8 cellular contexts compared by ENCODE assay signal in the genomic region with DNA sequence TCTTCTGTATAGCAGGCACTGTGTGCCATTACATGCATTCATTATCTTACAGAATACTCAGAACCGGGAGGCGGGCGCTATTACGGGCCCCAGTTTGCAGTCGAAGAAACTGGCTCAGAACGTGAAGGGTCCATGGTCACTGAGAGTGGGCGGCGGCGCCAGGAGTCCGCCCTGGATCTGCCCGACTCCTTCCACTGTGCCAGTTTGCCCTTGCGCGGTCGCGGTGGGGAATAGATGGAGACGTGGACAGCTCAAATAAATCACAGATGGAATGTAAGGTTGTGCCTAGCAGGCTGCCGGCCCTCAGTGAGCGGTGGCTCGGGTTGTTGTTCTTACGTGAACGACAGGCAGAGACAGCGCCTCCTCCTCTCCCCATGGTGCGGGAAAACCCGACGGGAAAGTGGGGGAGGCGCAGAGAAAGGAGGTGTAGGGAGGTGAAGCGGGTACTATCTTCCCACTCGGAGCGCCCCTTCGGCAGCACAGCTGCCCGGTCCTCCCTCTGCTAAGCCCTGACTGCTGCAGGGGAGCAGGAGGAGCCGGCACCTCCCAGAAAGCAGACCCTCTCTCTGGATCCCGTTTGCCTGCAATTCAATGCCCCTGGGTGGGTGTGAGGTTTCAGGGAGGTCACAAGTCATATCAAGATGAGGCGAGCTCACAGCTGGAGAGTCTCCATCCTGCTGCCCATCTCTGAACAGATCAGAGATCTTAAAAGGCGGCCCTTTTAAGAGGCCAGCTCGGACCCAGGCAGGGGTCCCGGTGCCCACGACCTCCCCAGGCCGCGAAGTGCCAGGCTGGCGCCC. TPM values are rescaled to one million over a fixed set of nuclear protein-coding genes. Genes with fewer than 3 reads are reported as not detected.
DNase-seq lines count a peak whose midpoint lies in the region; ATAC-seq, FAIRE-seq and TF ChIP-seq lines count a peak whose summit lies in the region.

No MANE protein-coding gene starts in this region.

- intact Hi-C loops in ovary (cut with DNase I): loop anchor here in 3 of 4 donors (10.0 kb wide), 2 partner anchors 161 to 171 kb away; no protein-coding TSS in a partner anchor

- ATAC-seq in GM21576 (IDR thresholded peaks at IDR 0.05; ENCODE audit: unreplicated experiment): no peak

- peaks cover 4% of the 10 kb centered on the region for H3K27me3 ChIP-seq in ovary

- TF ChIP-seq POLR2A in NB4 (IDR thresholded peaks at IDR 0.05; ENCODE audit: extremely low read depth, insufficient read length) (no peak), ovary (IDR thresholded peaks at IDR 0.05) (no peak)

- no peak overlapping the region for H3K27ac ChIP-seq in ovary

- H3K36me3 ChIP-seq in ovary: no peaks in the 10 kb centered on the region

- no peak for TF ChIP-seq CTCF in NB4 (IDR thresholded peaks at IDR 0.05; ENCODE audit: low read depth, low read length)
- TF ChIP-seq CTCF in ovary (IDR thresholded peaks at IDR 0.05): no peak

- H3K4me1 ChIP-seq in ovary (ENCODE audit: insufficient read depth): peaks cover 6% of the 10 kb centered on the region

- no peak for TF ChIP-seq EP300 in ovary (IDR thresholded peaks at IDR 0.05)

- DNase-seq in DMS153 treated with DMSO at 0.1 percent for 48 hours (lab: John Stamatoyannopoulos, UW; ENCODE audit: unreplicated experiment): peak; percentile 64
- DNase-seq in NB4 (ENCODE audit: low read depth): peak; percentile 47
- DNase-seq in activated T-cell treated with anti-CD3 and anti-CD28 coated beads, Interleukin-2, amount 50 U/mL, for 48 hours: peak; percentile 60 to 65
- DNase-seq in globus pallidus (ENCODE audit: low spot score): peak; percentile 80
- DNase-seq in ovary: peak in 1 of 5 donors; percentile 26
- DNase-seq in RCC 7860 (ENCODE audit: low spot score): no peak
- DNase-seq in cortex of kidney (lab: John Stamatoyannopoulos, UW): no peak

- H3K4me3 ChIP-seq in NB4 (ENCODE audit: low read depth, low read length): peak overlapping the region; percentile 14
- peak overlapping the region; percentile 31 for H3K4me3 ChIP-seq in ovary

- H3K9me3 ChIP-seq in ovary: no peaks in the 10 kb centered on the region

- WGBS in ovary, 3 donors: 1 to 2% (median 2%) methylated on average over 41 of the region's 41 CpGs

- FAIRE-seq in RCC 7860 (lab: Jason Lieb, UNC): no peak

RNA-seq across cellular contexts. Expression of a gene that starts 1.1 kb away (rescaled TPM):
- 1 to 10 TPM in 4 of 7 donors, under 1 TPM in 3; 0.30 to 5.7 (median 1.7) TPM for total RNA-seq in ovary
- polyA plus RNA-seq in ovary: 1 to 10 TPM; 1.2 to 2.2 TPM

RNA-seq across cellular contexts. Expression of a gene that starts 57.5 kb away (rescaled TPM):
- total RNA-seq in ovary: 10 to 100 TPM; 11.6 to 25.7 (median 15.4) TPM
- 10 to 100 TPM; 10.7 to 72.0 TPM for polyA plus RNA-seq in ovary

RNA-seq across cellular contexts. Expression of a gene that starts 58.0 kb away (rescaled TPM):
- total RNA-seq in ovary: 10 to 100 TPM; 24.5 to 36.9 (median 29.0) TPM
- 10 to 100 TPM; 19.0 to 44.4 TPM for polyA plus RNA-seq in ovary

Comparison
In these comparisons a context has a peak if more than half of its experiments do, and no peak if none do; other contexts are left out.
1. DNase-seq: peak in DMS153 treated with DMSO at 0.1 percent for 48 hours (single experiment), NB4 (single experiment), activated T-cell treated with anti-CD3 and anti-CD28 coated beads, Interleukin-2, amount 50 U/mL, for 48 hours (2 of 2) and globus pallidus (single experiment); none in RCC 7860 (single experiment) and cortex of kidney (single experiment).